Comparison of ENCODE assay signal across 1 cellular context in genomic region chr1:8259498-8260290, GRCh38.
TF ChIP-seq lines count a peak whose summit lies in the region.

No MANE protein-coding gene starts in this region.

TF ChIP-seq in GM23338, 12 proteins besides CTCF, POLR2A, EP300 and RAD21 (continued from another document):
- TF ChIP-seq STAT1 (IDR thresholded peaks at IDR 0.05; ENCODE audit: unreplicated experiment) (no peak), NANOG (IDR thresholded peaks at IDR 0.05; ENCODE audit: borderline replicate concordance) (no peak), REST (IDR thresholded peaks at IDR 0.05; ENCODE audit: unreplicated experiment) (no peak), ETS1 (IDR thresholded peaks at IDR 0.05) (no peak)
